ENCODE assay signal across 3 cellular contexts in the genomic region with DNA sequence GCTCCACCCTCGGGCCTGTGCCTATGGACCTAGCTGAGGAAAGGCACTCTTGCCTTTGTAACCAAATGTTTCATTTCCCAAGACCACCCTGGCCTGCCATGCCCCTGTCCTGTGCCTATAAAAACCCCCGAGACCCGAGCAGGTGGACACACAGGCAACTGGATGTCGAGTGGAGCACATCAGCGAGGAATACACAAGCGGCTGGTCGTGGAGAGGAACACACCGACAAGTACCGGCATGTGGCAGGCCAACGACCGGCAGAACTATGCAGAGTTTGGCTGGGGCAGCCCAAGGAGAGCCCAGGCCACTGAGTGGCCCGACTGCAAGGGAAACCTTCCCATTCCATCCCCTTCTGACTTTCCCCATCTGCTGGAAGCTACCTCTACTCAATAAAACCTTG.
"Had no signal": no experiment of that assay in that cellular context is flagged by ENCODE, and none has a peak within 500 bp of the region (broad histone marks: within the 10 kb centered on the region; RNA-seq: fewer than 3 reads in every experiment).

No MANE protein-coding gene starts in this region.

- DNase-seq: GDM1, GF-D8 had no signal

- ATAC-seq: GM12878 had no signal

- H3K4me3 ChIP-seq: GM12878 had no signal
